ENCODE assay signal across 8 cellular contexts in the genomic region with DNA sequence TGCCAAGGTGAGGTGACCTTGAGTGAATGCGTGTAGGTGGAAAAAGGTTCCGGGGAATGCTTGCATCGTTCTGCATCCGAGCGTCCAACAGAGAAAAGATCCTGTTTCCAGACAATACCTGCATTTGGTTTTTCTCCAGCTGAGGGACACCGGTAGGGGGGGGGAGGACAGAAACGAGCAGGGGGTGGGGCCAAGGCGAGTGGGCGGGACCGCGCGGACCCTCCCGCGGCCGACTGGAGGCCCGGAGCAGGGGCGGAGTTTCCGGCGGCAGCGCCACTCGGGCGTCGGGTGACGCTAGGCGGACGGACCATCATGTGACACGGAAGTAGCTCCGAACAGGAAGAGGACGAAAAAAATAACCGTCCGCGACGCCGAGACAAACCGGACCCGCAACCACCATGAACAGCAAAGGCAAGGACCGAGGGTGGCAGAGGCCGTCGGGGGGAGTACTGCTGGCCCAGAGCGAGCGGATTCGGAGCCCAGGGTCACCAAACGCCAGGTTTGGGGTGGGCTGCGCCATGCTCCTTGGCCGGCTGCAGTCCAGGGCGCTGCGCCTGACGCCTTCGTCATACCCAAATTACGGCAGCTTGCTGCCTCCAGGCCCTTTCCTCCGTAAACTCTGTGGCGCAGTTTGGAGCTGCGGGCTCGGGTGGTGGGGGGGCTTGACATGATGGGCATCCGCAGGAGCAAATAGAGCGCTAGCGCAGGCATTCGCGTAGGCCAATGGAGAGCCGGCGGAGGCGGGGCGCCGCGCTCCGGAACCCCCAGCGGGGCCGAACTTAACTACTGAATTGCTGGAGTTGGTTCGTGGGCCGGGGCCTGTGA. TPM values are rescaled to one million over a fixed set of nuclear protein-coding genes. Genes with fewer than 3 reads are reported as not detected.
DNase-seq lines count a peak whose midpoint lies in the region; ATAC-seq and TF ChIP-seq lines count a peak whose summit lies in the region.

A gene with protein sequence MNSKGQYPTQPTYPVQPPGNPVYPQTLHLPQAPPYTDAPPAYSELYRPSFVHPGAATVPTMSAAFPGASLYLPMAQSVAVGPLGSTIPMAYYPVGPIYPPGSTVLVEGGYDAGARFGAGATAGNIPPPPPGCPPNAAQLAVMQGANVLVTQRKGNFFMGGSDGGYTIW (plus strand): TSS at position 317 of the 825 bp plus-strand sequence. CDS start 82 bp downstream, at position 399.

- peak within 1 kb of the TSS; percentile 100 for H3K9ac ChIP-seq in endocrine pancreas (ENCODE audit: control insufficient read depth, insufficient read depth, low read length)

- peak within 1 kb of the TSS; percentile 98 for H3K27ac ChIP-seq in mesodermal cell (ENCODE audit: low read depth, low read length, severe bottlenecking)

- no peaks in the 10 kb centered on the region for H3K9me3 Mint-ChIP-seq in Calu3 (ENCODE audit: low read depth, unreplicated experiment)
- no peaks in the 10 kb centered on the region for H3K9me3 Mint-ChIP-seq in activated CD8-positive, alpha-beta memory T cell treated with anti-CD3 and anti-CD28 coated beads, Interleukin-2, amount 10 ng/mL, durations not matched to agents 7 days and 5 days (ENCODE audit: low read depth)

- H3K36me3 Mint-ChIP-seq in Calu3 (ENCODE audit: insufficient read depth, unreplicated experiment): peaks cover 54% of the 10 kb centered on the region
- H3K36me3 Mint-ChIP-seq in activated CD8-positive, alpha-beta memory T cell treated with anti-CD3 and anti-CD28 coated beads, Interleukin-2, amount 10 ng/mL, durations not matched to agents 7 days and 5 days: peaks cover 34% of the 10 kb centered on the region

- peak within 1 kb of the TSS; percentile 79 for H3K4me3 Mint-ChIP-seq in Calu3 (ENCODE audit: low read depth, unreplicated experiment)
- H3K4me3 Mint-ChIP-seq in activated CD8-positive, alpha-beta memory T cell treated with anti-CD3 and anti-CD28 coated beads, Interleukin-2, amount 10 ng/mL, durations not matched to agents 7 days and 5 days: peak within 1 kb of the TSS; percentile 91

- TSS peak; percentile 68 for BruUV-seq in Calu3 (replicated peaks; lab: Mats Ljungman, UMichigan)

- no peaks in the 10 kb centered on the region for H3K27me3 ChIP-seq in endocrine pancreas (ENCODE audit: control insufficient read depth, insufficient read depth, low read length)

- no peak for TF ChIP-seq CTCF in Calu3 (IDR thresholded peaks at IDR 0.05; ENCODE audit: unreplicated experiment)

- H3K36me3 ChIP-seq in endocrine pancreas (ENCODE audit: control insufficient read depth, insufficient read depth, low read length) (no peaks in the 10 kb centered on the region), mesodermal cell (ENCODE audit: control insufficient read depth, insufficient read depth, low read length) (peaks cover 36% of the 10 kb centered on the region)

- H3K4me1 Mint-ChIP-seq in Calu3 (ENCODE audit: low read depth, unreplicated experiment): no peaks in the 10 kb centered on the region
- H3K4me1 Mint-ChIP-seq in activated CD8-positive, alpha-beta memory T cell treated with anti-CD3 and anti-CD28 coated beads, Interleukin-2, amount 10 ng/mL, durations not matched to agents 7 days and 5 days: peaks cover 35% of the 10 kb centered on the region

- H3K9me3 ChIP-seq in endocrine pancreas (ENCODE audit: control insufficient read depth, low read length) (no peaks in the 10 kb centered on the region), mesodermal cell (ENCODE audit: control insufficient read depth, low read length) (no peaks in the 10 kb centered on the region)

- CTCF ChIA-PET in Calu3 (lab: Charles Lee): interaction anchor here (0.6 to 1.2 kb wide), 3 partner anchors 21 to 102 kb away, joined by 3 to 7 read pairs (median 3); a partner anchor contains a TSS
- CTCF ChIA-PET in activated CD8-positive, alpha-beta memory T cell treated with anti-CD3 and anti-CD28 coated beads, Interleukin-2, amount 10 ng/mL, durations not matched to agents 7 days and 5 days (lab: Charles Lee): interaction anchor here (1.0 to 2.3 kb wide), 12 partner anchors 9 to 474 kb away, joined by 3 to 19 read pairs (median 4); a partner anchor contains a TSS

- peak; percentile 90 for ATAC-seq in GM21381 (IDR thresholded peaks at IDR 0.05; ENCODE audit: unreplicated experiment)
- ATAC-seq in activated CD8-positive, alpha-beta memory T cell treated with anti-CD3 and anti-CD28 coated beads, Interleukin-2, amount 10 ng/mL, durations not matched to agents 7 days and 5 days: peak; percentile 96

- H3K4me3 ChIP-seq in endocrine pancreas (ENCODE audit: control insufficient read depth, insufficient read depth, low read length) (peak within 1 kb of the TSS; percentile 74), mesodermal cell (ENCODE audit: extremely low read depth, insufficient read depth, low read length, poor library complexity, severe bottlenecking) (peak within 1 kb of the TSS; percentile 83)

- H3K27ac Mint-ChIP-seq in Calu3 (ENCODE audit: unreplicated experiment): peak within 1 kb of the TSS; percentile 99
- H3K27ac Mint-ChIP-seq in activated CD8-positive, alpha-beta memory T cell treated with anti-CD3 and anti-CD28 coated beads, Interleukin-2, amount 10 ng/mL, durations not matched to agents 7 days and 5 days: peak within 1 kb of the TSS; percentile 98

- H3K4me1 ChIP-seq in endocrine pancreas (ENCODE audit: control insufficient read depth, insufficient read depth, low read length) (no peaks in the 10 kb centered on the region), mesodermal cell (ENCODE audit: control insufficient read depth, insufficient read depth, low read length, poor library complexity, severe bottlenecking) (peaks cover 3% of the 10 kb centered on the region)

- intact Hi-C loops in Calu3 (cut with micrococcal nuclease; ENCODE audit: unreplicated experiment): no loop called here

- DNase-seq in Calu3 (peak; percentile 91), HUDEP-2 (lab: John Stamatoyannopoulos, UW; ENCODE audit: unreplicated experiment in 76 of 76) (peak in 75 of 76 experiments; percentile 15 to 96 (median 91)), NOMO-1 treated with dmso at 0.1 percent for 144 hours (lab: John Stamatoyannopoulos, UW; ENCODE audit: unreplicated experiment) (peak; percentile 86)
- peak; percentile 98 for DNase-seq in activated CD8-positive, alpha-beta memory T cell treated with anti-CD3 and anti-CD28 coated beads, Interleukin-2, amount 10 ng/mL, durations not matched to agents 7 days and 5 days
- peak; percentile 85 for DNase-seq in stimulated activated CD8-positive, alpha-beta memory T cell treated with anti-CD3 and anti-CD28 coated beads, Interleukin-15, amount 100 ng/mL, for 4 hours (ENCODE audit: low read depth in 2 of 2)

- 0 to 1% methylated on average over 63 to 64 of the region's 70 CpGs for WGBS in mesodermal cell (ENCODE audit: insufficient coverage in 2 of 2), 2 experiments

- no peaks in the 10 kb centered on the region for H3K27me3 Mint-ChIP-seq in Calu3 (ENCODE audit: unreplicated experiment)
- H3K27me3 Mint-ChIP-seq in activated CD8-positive, alpha-beta memory T cell treated with anti-CD3 and anti-CD28 coated beads, Interleukin-2, amount 10 ng/mL, durations not matched to agents 7 days and 5 days: no peaks in the 10 kb centered on the region

RNA-seq across cellular contexts. Expression of the gene that starts here (rescaled TPM):
- 96.3 and 103 TPM in 2 replicates for total RNA-seq in Calu3 (2022)
- total RNA-seq in activated CD8-positive, alpha-beta memory T cell treated with anti-CD3 and anti-CD28 coated beads, Interleukin-2, amount 10 ng/mL, durations not matched to agents 7 days and 5 days: 100 to 1,000 TPM; 174 to 181 TPM
- 128 TPM for polyA plus RNA-seq in mesodermal cell (2013, experiment 1 of 2)
- polyA plus RNA-seq in mesodermal cell (2013, experiment 2 of 2): 107 TPM

Comparison
In these comparisons a context has a peak if more than half of its experiments do, and no peak if none do; other contexts are left out.
1. Peak in every context shown above with its lines: DNase-seq, ATAC-seq, H3K4me3 ChIP-seq and H3K27ac ChIP-seq.